17 cellular contexts compared by ENCODE assay signal in genomic region chr5:10059611-10060379, GRCh38.
A peak's percentile ranks its signal among the peaks of the same experiment; 100 is the strongest.
DNase-seq lines count a peak whose midpoint lies in the region; ATAC-seq, FAIRE-seq and TF ChIP-seq lines count a peak whose summit lies in the region.
"Had no signal": no experiment of that assay in that cellular context is flagged by ENCODE, and none has a peak within 500 bp of the region (broad histone marks: within the 10 kb centered on the region; RNA-seq: fewer than 3 reads in every experiment).

No MANE protein-coding gene starts in this region.

- FAIRE-seq in GM19239 (lab: Jason Lieb, UNC), result no peak
- FAIRE-seq in urothelium cell line (lab: Jason Lieb, UNC), result no peak
- FAIRE-seq: RCC 7860 had no signal

- peak overlapping the region; percentile 51 for H3K27ac ChIP-seq in WERI-Rb-1
- H3K27ac ChIP-seq: SJCRH30 had no signal

- no peak for ATAC-seq in natural killer cell treated with Interleukin-12 subunit alpha and Interleukin-12 subunit beta and Interleukin-15 and Interleukin-18, amount 100 ng/mL, for 72 hours
- ATAC-seq in HG02642 (IDR thresholded peaks at IDR 0.05; ENCODE audit: poor library complexity, unreplicated experiment), result no peak

- no peaks in the 10 kb centered on the region for H3K4me1 Mint-ChIP-seq in natural killer cell treated with Interleukin-12 subunit alpha and Interleukin-12 subunit beta and Interleukin-15 and Interleukin-18, amount 100 ng/mL, for 72 hours (ENCODE audit: low read depth in 2 of 2)
- H3K4me1 Mint-ChIP-seq: CD8-positive, alpha-beta memory T cell had no signal

- no peaks in the 10 kb centered on the region for H3K27me3 ChIP-seq in WERI-Rb-1 (ENCODE audit: insufficient read depth, low read depth, severe bottlenecking)
- H3K27me3 ChIP-seq: SJCRH30 had no signal

- H3K36me3 ChIP-seq in WERI-Rb-1, result no peaks in the 10 kb centered on the region
- H3K36me3 ChIP-seq: SJCRH30 had no signal

- no peaks in the 10 kb centered on the region for H3K9me3 ChIP-seq in WERI-Rb-1 (ENCODE audit: severe bottlenecking)
- H3K9me3 ChIP-seq: SJCRH30 had no signal

- H3K27me3 Mint-ChIP-seq in natural killer cell treated with Interleukin-12 subunit alpha and Interleukin-12 subunit beta and Interleukin-15 and Interleukin-18, amount 100 ng/mL, for 72 hours, result no peaks in the 10 kb centered on the region

- H3K9me3 Mint-ChIP-seq in natural killer cell treated with Interleukin-12 subunit alpha and Interleukin-12 subunit beta and Interleukin-15 and Interleukin-18, amount 100 ng/mL, for 72 hours, result peaks cover 4% of the 10 kb centered on the region

- H3K36me3 Mint-ChIP-seq in natural killer cell treated with Interleukin-12 subunit alpha and Interleukin-12 subunit beta and Interleukin-15 and Interleukin-18, amount 100 ng/mL, for 72 hours, result no peaks in the 10 kb centered on the region
- H3K36me3 Mint-ChIP-seq: CD8-positive, alpha-beta memory T cell had no signal

- peak overlapping the region; percentile 35 for H3K4me3 ChIP-seq in WERI-Rb-1 (ENCODE audit: low read depth, low read length)
- H3K4me3 ChIP-seq: SJCRH30 had no signal

- no peak overlapping the region for H3K27ac Mint-ChIP-seq in natural killer cell treated with Interleukin-12 subunit alpha and Interleukin-12 subunit beta and Interleukin-15 and Interleukin-18, amount 100 ng/mL, for 72 hours
- H3K27ac Mint-ChIP-seq: CD8-positive, alpha-beta memory T cell had no signal

- no peak for TF ChIP-seq CTCF in WERI-Rb-1 (IDR thresholded peaks at IDR 0.05; ENCODE audit: low read depth, low read length)

- DNase-seq in GM19239 (ENCODE audit: insufficient read length, low spot score), result peak; percentile 23
- peak; percentile 3 for DNase-seq in NCI-H526 treated with DMSO at 0.1 percent for 48 hours (lab: John Stamatoyannopoulos, UW)
- DNase-seq in WERI-Rb-1, result peak; percentile 92
- DNase-seq in urothelium cell line (ENCODE audit: low spot score), result peak; percentile 31
- no peak for DNase-seq in natural killer cell treated with Interleukin-12 subunit alpha and Interleukin-12 subunit beta and Interleukin-15 and Interleukin-18, amount 100 ng/mL, for 72 hours (ENCODE audit: low spot score)
- no peak for DNase-seq in DMS53 (lab: John Stamatoyannopoulos, UW)
- DNase-seq: CD8-positive, alpha-beta memory T cell; H7; IMR-90; MV-4-11; NCI-H1436; NCI-H2081 treated with DMSO at 0.1 percent for 48 hours; NCI-H226; SJCRH30; SW 1271 had no signal

- no peak overlapping the region for H3K4me3 Mint-ChIP-seq in natural killer cell treated with Interleukin-12 subunit alpha and Interleukin-12 subunit beta and Interleukin-15 and Interleukin-18, amount 100 ng/mL, for 72 hours
- H3K4me3 Mint-ChIP-seq: CD8-positive, alpha-beta memory T cell had no signal

Comparison
In these comparisons a context has a peak if more than half of its experiments do, and no peak if none do; other contexts are left out.
1. DNase-seq: peak in GM19239 (single experiment), NCI-H526 treated with DMSO at 0.1 percent for 48 hours (single experiment), WERI-Rb-1 (single experiment) and urothelium cell line (single experiment); none in natural killer cell treated with Interleukin-12 subunit alpha and Interleukin-12 subunit beta and Interleukin-15 and Interleukin-18, amount 100 ng/mL, for 72 hours (single experiment) and DMS53 (single experiment).